Comparison of ENCODE assay signal across 9 cellular contexts in genomic region chr1:156140879-156141707, GRCh38. TPM values are rescaled to one million over a fixed set of nuclear protein-coding genes. Genes with fewer than 3 reads are reported as not detected.
DNase-seq lines count a peak whose midpoint lies in the region; ATAC-seq, FAIRE-seq and TF ChIP-seq lines count a peak whose summit lies in the region.
"Had no signal": no experiment of that assay in that cellular context is flagged by ENCODE, and none has a peak within 500 bp of the region (broad histone marks: within the 10 kb centered on the region; RNA-seq: fewer than 3 reads in every experiment).

No MANE protein-coding gene starts in this region.

- CTCF ChIA-PET in PC-9 (lab: Charles Lee): interaction anchor here (2.2 kb wide), 1 partner anchor 84 kb away, joined by 9 read pairs; no protein-coding TSS in a partner anchor

- no TSS peak for BruUV-seq in PC-9 (replicated peaks; lab: Mats Ljungman, UMichigan)

- no peaks in the 10 kb centered on the region for H3K9me2 ChIP-seq in PC-9 (ENCODE audit: insufficient read depth)

- H3K4me2 ChIP-seq in PC-9: no peak overlapping the region

- H4K20me1 ChIP-seq in PC-9 (ENCODE audit: insufficient read depth): peaks cover 25% of the 10 kb centered on the region

- DNase-seq in GM12891 (ENCODE audit: insufficient read length, low spot score): no peak
- no peak for DNase-seq in PC-9
- DNase-seq in coronary artery (ENCODE audit: low spot score): no peak
- peak in 1 of 3 donors; percentile 32 for DNase-seq in mucosa of descending colon
- peak in 1 of 2 donors; percentile 90 for DNase-seq in aorta
- no peak for DNase-seq in GM03348 (ENCODE audit: low spot score)

- FAIRE-seq in GM12891 (lab: Jason Lieb, UNC): no peak
- FAIRE-seq: TTC549 had no signal

- H3K36me3 ChIP-seq in PC-9 (ENCODE audit: low read depth) (peaks cover 14% of the 10 kb centered on the region), mucosa of descending colon (ENCODE audit: low read depth) (peaks cover 7% of the 10 kb centered on the region), aorta (ENCODE audit: control insufficient read depth in 1 of 2, insufficient read depth in 2 of 2, low read length in 1 of 2) (peaks cover 0 to 12% of the 10 kb centered on the region in 2 donors)

- H3K4me3 ChIP-seq in PC-9 (no peak overlapping the region), coronary artery (no peak overlapping the region), mucosa of descending colon (no peak overlapping the region), aorta (ENCODE audit: low read length in 2 of 2) (no peak overlapping the region)

- no peaks in the 10 kb centered on the region for H3K79me2 ChIP-seq in PC-9 (ENCODE audit: low read depth)

- WGBS in aorta, 2 donors: 5 to 7% methylated on average over 20 of the region's 20 CpGs

- TF ChIP-seq POLR2A in GM12891 (IDR thresholded peaks at IDR 0.05; ENCODE audit: low read depth, low read length): no peak

- TF ChIP-seq CTCF in PC-9 (conservative IDR thresholded peaks at IDR 0.05): peak; percentile 64
- peak; percentile 16 for TF ChIP-seq CTCF in coronary artery (IDR thresholded peaks at IDR 0.05)
- TF ChIP-seq CTCF in mucosa of descending colon (IDR thresholded peaks at IDR 0.05): no peak

- H3K9me3 ChIP-seq in PC-9 (ENCODE audit: insufficient read depth, low read depth): no peaks in the 10 kb centered on the region
- no peaks in the 10 kb centered on the region for H3K9me3 ChIP-seq in mucosa of descending colon
- no peaks in the 10 kb centered on the region for H3K9me3 ChIP-seq in aorta (ENCODE audit: control insufficient read depth, low read length)

- H3K27ac ChIP-seq in PC-9 (no peak overlapping the region), coronary artery (peak overlapping the region; percentile 63 to 87), aorta (ENCODE audit: low read depth in 1 of 2, low read length in 2 of 2) (peak overlapping the region; percentile 43 to 69)

- intact Hi-C loops in PC-9 (cut with micrococcal nuclease; ENCODE audit: unreplicated experiment): no loop called here
- intact Hi-C loops in mucosa of descending colon (cut with DNase I, micrococcal nuclease): no loop called here
- intact Hi-C loops in aorta (cut with DNase I): loop anchor here in 1 of 2 donors (10.0 kb wide), 1 partner anchor 54 kb away; the partner anchor contains the start of gene SLC25A44

- H2AFZ ChIP-seq in PC-9: no peak overlapping the region

- H3K27me3 ChIP-seq in PC-9 (ENCODE audit: insufficient read depth, low read depth) (no peaks in the 10 kb centered on the region), aorta (ENCODE audit: control insufficient read depth in 1 of 2, insufficient read depth in 2 of 2, low read length in 1 of 2) (no peaks in the 10 kb centered on the region)

- POLR2A ChIA-PET in PC-9 (lab: Charles Lee; ENCODE audit: unreplicated experiment): interaction anchor here (0.6 kb wide), 1 partner anchor 78 kb away, joined by 7 read pairs; no protein-coding TSS in a partner anchor

- H3F3A ChIP-seq in PC-9 (ENCODE audit: insufficient read depth, low read depth): peaks cover 80% of the 10 kb centered on the region

- ATAC-seq in mucosa of descending colon: peak; percentile 18
- peak; percentile 63 for ATAC-seq in aorta (ENCODE audit: low FRiP score)
- ATAC-seq in GM21528 (IDR thresholded peaks at IDR 0.05; ENCODE audit: low FRiP score, unreplicated experiment): no peak
- ATAC-seq in HG02970 (IDR thresholded peaks at IDR 0.05; ENCODE audit: low FRiP score, unreplicated experiment): no peak

- H3K4me1 ChIP-seq in PC-9 (replicated peaks; ENCODE audit: insufficient read depth) (no peaks in the 10 kb centered on the region), mucosa of descending colon (ENCODE audit: low read depth) (no peaks in the 10 kb centered on the region), aorta (ENCODE audit: control insufficient read depth in 1 of 2, insufficient read depth in 2 of 2, low read length in 2 of 2) (no peaks in the 10 kb centered on the region)

TF ChIP-seq in GM12891, 5 proteins besides CTCF, POLR2A, EP300 and RAD21:
- TF ChIP-seq POU2F2 (IDR thresholded peaks at IDR 0.05; ENCODE audit: low read depth, low read length) (no peak), POLR2AphosphoS5 (IDR thresholded peaks at IDR 0.05; ENCODE audit: low read depth, low read length) (peak; percentile 67)

RNA-seq across cellular contexts. Expression of gene SEMA4A, which starts 12.3 kb away (rescaled TPM):
- polyA plus RNA-seq in GM12891 (2012; ENCODE audit: low read depth, missing spikeins): 26.3 TPM
- total RNA-seq in PC-9 (2021) (16.2 and 19.1 TPM in 2 replicates), mucosa of descending colon (1 to 10 TPM; 2.1 to 7.6 (median 5.5) TPM), aorta (10 to 100 TPM in 1 of 2 donors, 1 to 10 TPM in 1; 8.9 to 20.0 TPM)
- 1 to 10 TPM; 3.0 to 4.7 TPM for polyA plus RNA-seq in aorta

RNA-seq across cellular contexts. Expression of gene LMNA, which starts 26.6 kb away (rescaled TPM):
- 70.7 TPM for polyA plus RNA-seq in GM12891 (2012; ENCODE audit: low read depth, missing spikeins)
- total RNA-seq in PC-9 (2021) (569 and 580 TPM in 2 replicates), mucosa of descending colon (100 to 1,000 TPM; 263 to 334 (median 308) TPM), aorta (1,000 to 10,000 TPM in 1 of 2 donors, 100 to 1,000 TPM in 1; 497 to 1,067 TPM)
- 100 to 1,000 TPM in 1 of 2 donors, 10 to 100 TPM in 1; 94.3 to 378 TPM for polyA plus RNA-seq in aorta

RNA-seq across cellular contexts. Expression of gene SLC25A44, which starts 52.8 kb away (rescaled TPM):
- 14.1 TPM for polyA plus RNA-seq in GM12891 (2012; ENCODE audit: low read depth, missing spikeins)
- total RNA-seq in PC-9 (2021) (12.7 and 20.2 TPM in 2 replicates), mucosa of descending colon (10 to 100 TPM; 19.8 to 31.1 (median 24.8) TPM), aorta (10 to 100 TPM; 15.7 to 18.6 TPM)
- polyA plus RNA-seq in aorta: 10 to 100 TPM in 1 of 2 donors, 1 to 10 TPM in 1; 8.6 to 10.2 TPM

RNA-seq across cellular contexts. Expression of gene MEX3A, which starts 58.8 kb away (rescaled TPM):
- polyA plus RNA-seq in GM12891 (2012; ENCODE audit: low read depth, missing spikeins): 0.56 TPM
- 6.6 and 7.2 TPM in 2 replicates for total RNA-seq in PC-9 (2021)
- total RNA-seq in mucosa of descending colon: 1 to 10 TPM in 1 of 3 donors, under 1 TPM in 2; 0.32 to 2.5 (median 0.66) TPM
- 1 to 10 TPM; 1.2 to 1.6 TPM for total RNA-seq in aorta
- under 1 TPM; 0.03 to 0.13 TPM for polyA plus RNA-seq in aorta

Comparison
In these comparisons a context has a peak if more than half of its experiments do, and no peak if none do; other contexts are left out.
1. ATAC-seq: peak in mucosa of descending colon (single experiment) and aorta (single experiment); none in GM21528 (single experiment) and HG02970 (single experiment).